18 cellular contexts compared by ENCODE assay signal in the genomic region with DNA sequence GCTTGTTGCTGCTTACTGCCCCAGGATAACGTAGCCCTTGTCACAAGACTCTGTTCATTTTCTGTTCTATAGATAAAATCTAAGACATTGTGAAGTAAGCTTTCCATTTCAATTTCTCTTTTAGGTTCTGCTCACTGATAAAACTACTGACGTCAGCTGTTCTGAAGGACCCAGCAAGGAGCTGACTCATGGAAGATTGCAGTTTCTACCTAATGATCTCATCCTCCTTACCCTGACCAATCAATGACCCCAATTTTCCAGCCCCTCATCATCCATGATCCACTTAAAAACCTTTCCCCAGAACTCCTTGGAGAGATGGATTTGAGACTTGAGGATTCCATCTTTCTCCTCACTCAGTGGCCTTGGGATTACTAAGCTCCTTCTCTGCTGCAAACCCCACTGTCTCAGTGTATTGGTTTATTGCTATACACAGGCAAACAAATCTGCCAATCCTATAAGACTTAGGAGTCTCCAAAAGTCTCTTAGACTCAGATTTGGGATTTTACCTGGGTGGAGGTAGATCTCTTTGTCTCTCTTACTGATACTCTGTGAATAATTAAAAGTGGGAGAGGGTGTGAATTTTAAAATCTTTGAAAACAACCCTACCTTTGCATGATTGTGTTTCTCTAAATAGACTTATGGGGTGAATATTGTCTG.
A peak's percentile ranks its signal among the peaks of the same experiment; 100 is the strongest.
DNase-seq lines count a peak whose midpoint lies in the region; TF ChIP-seq lines count a peak whose summit lies in the region.
"Had no signal": no experiment of that assay in that cellular context is flagged by ENCODE, and none has a peak within 500 bp of the region (broad histone marks: within the 10 kb centered on the region; RNA-seq: fewer than 3 reads in every experiment).

No MANE protein-coding gene starts in this region.

- TF ChIP-seq CTCF in cardiac fibroblast (IDR thresholded peaks at IDR 0.05; ENCODE audit: low read depth, low read length) (no peak), retinal pigment epithelial cell (conservative IDR thresholded peaks at IDR 0.05; ENCODE audit: low read depth, low read length) (no peak), esophagus muscularis mucosa (IDR thresholded peaks at IDR 0.05) (no peak)

- no peak for TF ChIP-seq EP300 in esophagus muscularis mucosa (IDR thresholded peaks at IDR 0.05)

- DNase-seq in DMS53 (lab: John Stamatoyannopoulos, UW) (peak; percentile 20), DMS53 treated with DMSO at 0.1 percent for 48 hours (lab: John Stamatoyannopoulos, UW; ENCODE audit: unreplicated experiment) (no peak), M059J (ENCODE audit: low read depth) (peak; percentile 49), cardiac fibroblast (ENCODE audit: low read depth in 2 of 2) (peak; percentile 37 to 62), retinal pigment epithelial cell (ENCODE audit: low read depth) (peak; percentile 23), hypothalamus (lab: John Stamatoyannopoulos, UW) (no peak), esophagus muscularis mucosa (ENCODE audit: extremely low spot score) (no peak)
- no peak for DNase-seq in activated CD8-positive, alpha-beta memory T cell treated with anti-CD3 and anti-CD28 coated beads, Interleukin-2, amount 50 U/mL, for 4 hours
- DNase-seq: BE2C; CD4-positive, alpha-beta T cell; DND-41; H9; NCI-H1048; NCI-H1694; NCI-H2107; NCI-H2227 treated with DMSO at 0.1 percent for 48 hours; NCI-H524 had no signal

- intact Hi-C loops in esophagus muscularis mucosa (cut with DNase I) = no loop called here

- peaks cover 0 to 45% (median 9%) of the 10 kb centered on the region in 4 donors for H3K9me3 ChIP-seq in esophagus muscularis mucosa

- H3K4me3 ChIP-seq in cardiac fibroblast (replicated peaks in 1 of 2; ENCODE audit: low read depth in 2 of 2, low read length in 2 of 2) = no peak overlapping the region
- H3K4me3 ChIP-seq in retinal pigment epithelial cell (ENCODE audit: low read length) = no peak overlapping the region
- H3K4me3 ChIP-seq in esophagus muscularis mucosa = no peak overlapping the region

- no peaks in the 10 kb centered on the region for H3K4me1 ChIP-seq in esophagus muscularis mucosa
- H3K4me1 ChIP-seq: BE2C had no signal

- H3K36me3 ChIP-seq in esophagus muscularis mucosa = no peaks in the 10 kb centered on the region
- H3K36me3 ChIP-seq: BE2C had no signal

- WGBS in esophagus muscularis mucosa = 74% methylated on average over 2 of the region's 2 CpGs

- no peaks in the 10 kb centered on the region for H3K27me3 ChIP-seq in esophagus muscularis mucosa
- H3K27me3 ChIP-seq: BE2C had no signal

- no peak overlapping the region for H3K27ac ChIP-seq in esophagus muscularis mucosa (replicated peaks in 1 of 4)
- H3K27ac ChIP-seq: 22Rv1 had no signal

- no peak for TF ChIP-seq POLR2A in esophagus muscularis mucosa (IDR thresholded peaks at IDR 0.05; ENCODE audit: low read depth)

Comparison
In these comparisons a context has a peak if more than half of its experiments do, and no peak if none do; other contexts are left out.
1. DNase-seq: peak in DMS53 (single experiment), M059J (single experiment), cardiac fibroblast (2 of 2) and retinal pigment epithelial cell (single experiment); none in DMS53 treated with DMSO at 0.1 percent for 48 hours (single experiment), activated CD8-positive, alpha-beta memory T cell treated with anti-CD3 and anti-CD28 coated beads, Interleukin-2, amount 50 U/mL, for 4 hours (single experiment), hypothalamus (0 of 51) and esophagus muscularis mucosa (single experiment).